ENCODE assay signal across 17 cellular contexts in the genomic region with DNA sequence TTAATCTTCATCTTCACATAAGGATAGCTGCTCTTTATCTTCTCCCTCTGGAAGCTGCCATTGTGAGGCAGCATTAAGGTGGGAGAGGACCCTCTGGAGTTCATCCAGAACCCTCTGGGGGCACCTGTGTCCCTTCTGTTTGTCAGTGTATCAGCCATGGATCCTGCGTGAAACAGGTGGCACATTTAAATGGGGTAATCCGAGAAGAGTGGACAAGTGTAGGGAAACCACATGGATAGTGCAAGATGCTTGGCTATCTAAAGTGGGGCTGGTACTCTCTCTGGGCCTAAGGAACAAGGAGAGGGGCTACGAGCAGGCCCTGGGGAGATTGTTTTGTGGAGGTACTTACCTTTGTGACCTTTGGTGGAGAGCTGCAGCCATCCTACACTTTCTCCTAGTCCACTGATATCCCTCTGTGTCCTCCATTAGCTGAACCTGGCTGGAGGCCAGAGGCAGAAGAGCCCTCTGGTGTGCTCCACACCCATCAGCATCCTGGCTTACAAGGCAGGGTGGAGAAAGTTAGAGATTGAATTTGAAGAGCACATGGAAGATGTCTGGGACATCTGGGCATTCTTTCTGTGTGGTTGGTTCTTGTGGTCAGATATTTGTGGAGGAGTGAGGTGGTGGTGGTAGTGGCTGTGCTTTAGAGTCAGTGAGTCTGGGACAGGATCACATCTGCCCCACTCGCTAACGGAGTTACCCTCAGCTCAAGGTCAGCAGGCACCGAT.
DNase-seq lines count a peak whose midpoint lies in the region; ATAC-seq, FAIRE-seq and TF ChIP-seq lines count a peak whose summit lies in the region.
"Had no signal": no experiment of that assay in that cellular context is flagged by ENCODE, and none has a peak within 500 bp of the region (broad histone marks: within the 10 kb centered on the region; RNA-seq: fewer than 3 reads in every experiment).

No MANE protein-coding gene starts in this region.

- DNase-seq in AG09309 (ENCODE audit: low read depth) (peak; percentile 38), GM04504 (ENCODE audit: low read depth) (peak; percentile 66), SHP77 treated with DMSO at 0.1 percent for 48 hours (lab: John Stamatoyannopoulos, UW) (peak; percentile 3), glomerular visceral epithelial cell (ENCODE audit: extremely low spot score) (peak; percentile 64), D721Med (ENCODE audit: insufficient read length, low spot score) (no peak), SK-N-DZ (ENCODE audit: low spot score) (no peak), H4 (ENCODE audit: low spot score) (no peak)
- DNase-seq: activated CD4-positive, alpha-beta T cell treated with anti-CD3 and anti-CD28 coated beads, Interleukin-2, amount 10 ng/mL, durations not matched to agents 7 days and 5 days; amygdala; foreskin melanocyte; H9; NCI-H2227 treated with DMSO at 0.1 percent for 48 hours; stimulated activated CD4-positive, alpha-beta T cell treated with anti-CD3 and anti-CD28 coated beads, Interleukin-1b, Interleukin-23, amount 100 ng/mL, for 48 hours; T-helper 2 cell had no signal

- ATAC-seq in GM19351 (IDR thresholded peaks at IDR 0.05; ENCODE audit: unreplicated experiment): no peak

- no peak overlapping the region for H3K4me3 ChIP-seq in AG09309 (ENCODE audit: control insufficient read depth, low read depth, low read length)
- H3K4me3 ChIP-seq: BLaER1 had no signal

- TF ChIP-seq CTCF in AG09309 (IDR thresholded peaks at IDR 0.05; ENCODE audit: control insufficient read depth, insufficient read depth, low read depth, low read length, missing control alignments): no peak
- TF ChIP-seq CTCF in D721Med (IDR thresholded peaks at IDR 0.05; ENCODE audit: insufficient read depth, missing control alignments): no peak

- no peak for FAIRE-seq in D721Med (lab: Jason Lieb, UNC)
- FAIRE-seq: G401.6 had no signal

Comparison
In these comparisons a context has a peak if more than half of its experiments do, and no peak if none do; other contexts are left out.
1. DNase-seq: peak in AG09309 (single experiment), GM04504 (single experiment), SHP77 treated with DMSO at 0.1 percent for 48 hours (single experiment) and glomerular visceral epithelial cell (single experiment); none in D721Med (single experiment), SK-N-DZ (single experiment) and H4 (single experiment).